17 cellular contexts compared by ENCODE assay signal in the genomic region with DNA sequence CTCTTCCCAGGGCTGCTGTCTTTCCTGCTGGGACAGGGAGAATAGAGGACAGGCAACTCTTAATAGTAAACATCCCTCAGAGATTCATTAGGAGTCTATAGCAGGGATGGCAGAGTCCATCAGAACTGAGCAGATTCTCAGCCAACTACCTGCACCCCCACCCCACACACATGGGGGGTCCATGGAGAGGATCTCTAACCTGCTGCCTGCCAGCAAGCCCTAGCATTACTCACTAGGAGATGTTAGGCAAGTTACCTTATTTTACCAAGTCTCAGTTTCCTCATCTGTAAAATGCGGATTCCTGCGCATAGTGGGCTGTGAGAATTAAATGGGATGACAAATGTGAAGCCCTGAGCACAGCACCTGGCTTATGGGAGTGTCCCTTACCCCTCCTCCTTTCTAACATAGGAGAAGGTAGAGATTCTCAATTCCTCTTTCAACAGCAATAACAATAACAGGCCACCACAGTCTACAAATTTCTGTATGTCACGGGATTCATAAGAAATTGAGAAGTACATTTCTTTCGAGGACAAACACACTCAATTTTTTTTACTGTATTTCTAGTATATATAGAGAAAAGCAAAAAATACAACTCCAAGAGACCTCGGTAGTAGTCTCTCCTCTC. TPM values are rescaled to one million over a fixed set of nuclear protein-coding genes. Genes with fewer than 3 reads are reported as not detected.
A peak's percentile ranks its signal among the peaks of the same experiment; 100 is the strongest.
DNase-seq lines count a peak whose midpoint lies in the region; ATAC-seq and TF ChIP-seq lines count a peak whose summit lies in the region.
"Had no signal": no experiment of that assay in that cellular context is flagged by ENCODE, and none has a peak within 500 bp of the region (broad histone marks: within the 10 kb centered on the region; RNA-seq: fewer than 3 reads in every experiment).

No MANE protein-coding gene starts in this region.

- no peaks in the 10 kb centered on the region for H3K9me3 ChIP-seq in adrenal gland (replicated peaks in 1 of 3)
- H3K9me3 ChIP-seq: ascending aorta, colonic mucosa, vagina had no signal

- H3K27me3 Mint-ChIP-seq in immature natural killer cell (ENCODE audit: low read depth in 3 of 3), result peaks cover 0 to 2% (median 0%) of the 10 kb centered on the region in 3 donors

- no peak overlapping the region for H3K4me3 Mint-ChIP-seq in immature natural killer cell
- H3K4me3 Mint-ChIP-seq: stimulated activated naive CD8-positive, alpha-beta T cell treated with anti-CD3 and anti-CD28 coated beads, Interleukin-15, amount 100 ng/mL, for 72 hours had no signal

- CTCF ChIA-PET in GM10248 (lab: Yijun Ruan, JAX), result interaction anchor here (1.2 to 2.9 kb wide), 2 partner anchors 10 to 12 kb away, joined by 3 to 16 read pairs; no protein-coding TSS in a partner anchor

- DNase-seq in GM10248 (ENCODE audit: extremely low spot score) (peak; percentile 36), immature natural killer cell (no peak), NCI-H526 (lab: John Stamatoyannopoulos, UW) (no peak), adrenal gland (no peak), COLO829 (ENCODE audit: low spot score) (no peak)
- DNase-seq: colonic mucosa; glutamatergic neuron; kidney; MV-4-11; stimulated activated naive CD8-positive, alpha-beta T cell treated with anti-CD3 and anti-CD28 coated beads, Interleukin-15, amount 100 ng/mL, for 72 hours had no signal

- POLR2A ChIA-PET in GM10248 (lab: Yijun Ruan, JAX), result no interaction called here

- no peaks in the 10 kb centered on the region for H3K27me3 ChIP-seq in adrenal gland
- H3K27me3 ChIP-seq: ascending aorta, colonic mucosa, vagina had no signal

- H3K4me1 ChIP-seq in adrenal gland (replicated peaks in 1 of 2), result no peaks in the 10 kb centered on the region
- H3K4me1 ChIP-seq: ascending aorta, colonic mucosa, vagina had no signal

- peak; percentile 76 for ATAC-seq in GM19455 (IDR thresholded peaks at IDR 0.05; ENCODE audit: unreplicated experiment)
- ATAC-seq in HG02642 (IDR thresholded peaks at IDR 0.05; ENCODE audit: poor library complexity, unreplicated experiment), result peak; percentile 71
- ATAC-seq in HG03378 (IDR thresholded peaks at IDR 0.05; ENCODE audit: unreplicated experiment), result peak; percentile 65
- ATAC-seq: stimulated activated naive CD8-positive, alpha-beta T cell treated with anti-CD3 and anti-CD28 coated beads, Interleukin-15, amount 100 ng/mL, for 72 hours had no signal

- 68 to 87% (median 73%) methylated on average over 4 to 5 of the region's 5 CpGs for WGBS in adrenal gland, 4 donors

- TF ChIP-seq CTCF in GM10248 (IDR thresholded peaks at IDR 0.05; ENCODE audit: control extremely low read depth, extremely low read depth, low read depth, missing control alignments) (no peak), adrenal gland (IDR thresholded peaks at IDR 0.05) (no peak)

- no peaks in the 10 kb centered on the region for H3K36me3 ChIP-seq in adrenal gland (replicated peaks in 1 of 2)
- H3K36me3 ChIP-seq: ascending aorta, colonic mucosa, vagina had no signal

- intact Hi-C loops in adrenal gland (cut with DNase I), result no loop called here

- no peak for TF ChIP-seq POLR2A in adrenal gland (IDR thresholded peaks at IDR 0.05)

- no peak overlapping the region for H3K27ac ChIP-seq in adrenal gland
- H3K27ac ChIP-seq: ascending aorta, colonic mucosa, SK-N-MC, vagina had no signal

- H3K4me1 Mint-ChIP-seq in immature natural killer cell, result no peaks in the 10 kb centered on the region
- H3K4me1 Mint-ChIP-seq: stimulated activated naive CD8-positive, alpha-beta T cell treated with anti-CD3 and anti-CD28 coated beads, Interleukin-15, amount 100 ng/mL, for 72 hours had no signal

- H3K27ac Mint-ChIP-seq in immature natural killer cell, result no peak overlapping the region
- H3K27ac Mint-ChIP-seq: stimulated activated naive CD8-positive, alpha-beta T cell treated with anti-CD3 and anti-CD28 coated beads, Interleukin-15, amount 100 ng/mL, for 72 hours had no signal

- H3K9me3 Mint-ChIP-seq in immature natural killer cell, result no peaks in the 10 kb centered on the region
- H3K9me3 Mint-ChIP-seq: stimulated activated naive CD8-positive, alpha-beta T cell treated with anti-CD3 and anti-CD28 coated beads, Interleukin-15, amount 100 ng/mL, for 72 hours had no signal

- H3K4me3 ChIP-seq in adrenal gland, result no peak overlapping the region
- H3K4me3 ChIP-seq: ascending aorta, colonic mucosa, SK-N-MC, smooth muscle cell, vagina had no signal

- no peaks in the 10 kb centered on the region for H3K36me3 Mint-ChIP-seq in immature natural killer cell

RNA-seq across cellular contexts. Expression of a gene that starts 23.8 kb away (rescaled TPM):
- 10 to 100 TPM; 22.0 to 31.9 (median 22.2) TPM for polyA plus RNA-seq in immature natural killer cell
- 10 to 100 TPM; 32.6 to 73.7 (median 47.2) TPM for total RNA-seq in adrenal gland
- 10 to 100 TPM; 32.7 to 44.4 (median 34.7) TPM for polyA plus RNA-seq in adrenal gland
